22 cellular contexts compared by ENCODE assay signal in genomic region chr4:182649698-182650477, GRCh38.
DNase-seq lines count a peak whose midpoint lies in the region; ATAC-seq, FAIRE-seq and TF ChIP-seq lines count a peak whose summit lies in the region.
"Had no signal": no experiment of that assay in that cellular context is flagged by ENCODE, and none has a peak within 500 bp of the region (broad histone marks: within the 10 kb centered on the region; RNA-seq: fewer than 3 reads in every experiment).

No MANE protein-coding gene starts in this region.

- 14% methylated on average over 8 of the region's 8 CpGs for WGBS in GM12878 (ENCODE audit: insufficient coverage, insufficient replicate concordance, low lambda C conversion rate, missing lambda C conversion rate)

- no peaks in the 10 kb centered on the region; the same call in 2 of the 3 replicates for H3K4me1 Mint-ChIP-seq in GM23338
- H3K4me1 Mint-ChIP-seq: CD14-positive monocyte had no signal

- H3K36me3 Mint-ChIP-seq in GM23338 (ENCODE audit: low read depth): peaks cover 13% of the 10 kb centered on the region
- H3K36me3 Mint-ChIP-seq: CD14-positive monocyte had no signal

- in situ Hi-C loops in GM12878 (cut with MboI): no loop called here
- in situ Hi-C loops in ACHN (cut with HindIII; ENCODE audit: low pct_ligation_motif_present, low pct_unique_long_range_greater_than_20kb, low sequenced_read_pairs): no loop called here

- POLR2A ChIA-PET in GM12878 (lab: Charles Lee): no interaction called here

- DNase-seq in GM23338 (ENCODE audit: low spot score) (peak; percentile 17), LHCN-M2 (ENCODE audit: low read depth) (peak; percentile 3), GM12878 (ENCODE audit: low read depth, low spot score) (no peak), osteoblast (ENCODE audit: insufficient read length, low spot score, missing footprints) (peak; percentile 25), C1 segment of cervical spinal cord (lab: John Stamatoyannopoulos, UW) (no peak), T-helper 2 cell (no peak), ACHN (no peak), A172 (ENCODE audit: low spot score) (no peak)
- DNase-seq: AML-193, DMS79 treated with DMSO at 0.1 percent for 48 hours, GM23248, NCI-H187, NCI-H2107, NCI-H2227 treated with DMSO at 0.1 percent for 48 hours, NCI-H510A treated with DMSO at 0.1 percent for 48 hours, NCI-H82, PC-3, RPMI8226, SHP77 treated with DMSO at 0.1 percent for 48 hours, T-helper 1 cell had no signal

- CTCF ChIA-PET in GM12878 (lab: Yijun Ruan, JAX): no interaction called here

- BruUV-seq in GM12878 (replicated peaks; lab: Mats Ljungman, UMichigan): no TSS peak

- H4K20me1 ChIP-seq in GM23338 (replicated peaks; ENCODE audit: insufficient read depth) (no peaks in the 10 kb centered on the region), GM12878 (ENCODE audit: control insufficient read depth, insufficient read depth) (no peaks in the 10 kb centered on the region), osteoblast (ENCODE audit: insufficient read depth, low read length) (no peaks in the 10 kb centered on the region)

- no peaks in the 10 kb centered on the region for H3F3A ChIP-seq in GM23338 (replicated peaks; ENCODE audit: low read depth)

- intact Hi-C loops in GM12878 (cut with micrococcal nuclease; ENCODE audit: unreplicated experiment): no loop called here

- H3K9me3 ChIP-seq in GM12878 (replicated peaks; ENCODE audit: control insufficient read depth, insufficient read depth, low read length): no peaks in the 10 kb centered on the region
- peaks cover 3% of the 10 kb centered on the region for H3K9me3 ChIP-seq in osteoblast (ENCODE audit: low read depth, low read length)

- no peaks in the 10 kb centered on the region for H3K79me2 ChIP-seq in GM23338 (replicated peaks; ENCODE audit: insufficient read depth)
- no peaks in the 10 kb centered on the region for H3K79me2 ChIP-seq in GM12878 (ENCODE audit: control insufficient read depth, insufficient read depth, low read length)
- no peaks in the 10 kb centered on the region for H3K79me2 ChIP-seq in osteoblast (ENCODE audit: insufficient read depth, low read length)

- H3K27ac ChIP-seq in GM23338 (ENCODE audit: low read depth) (no peak overlapping the region), GM12878 (ENCODE audit: control insufficient read depth, insufficient read depth) (no peak overlapping the region), osteoblast (ENCODE audit: low read depth, low read length) (peak overlapping the region; percentile 5)
- H3K27ac ChIP-seq: GM23248 had no signal

- SMC1A ChIA-PET in GM12878 (lab: Charles Lee; ENCODE audit: uncharacterized antibody, unreplicated experiment): no interaction called here

- H3K36me3 ChIP-seq in GM23338 (ENCODE audit: insufficient read depth) (no peaks in the 10 kb centered on the region), GM12878 (ENCODE audit: control insufficient read depth in 2 of 2, insufficient read depth in 2 of 2, low read length in 1 of 2) (no peaks in the 10 kb centered on the region), osteoblast (ENCODE audit: insufficient read depth, low read length) (no peaks in the 10 kb centered on the region)

- ATAC-seq in GM23338 (peak; percentile 36; the same call in 2 of the 3 replicates), GM12878 (no peak)
- ATAC-seq: PC-3, SK-N-SH treated with all-trans-retinoic acid at 6 μM for 48 hours had no signal

- H3K4me3 ChIP-seq in GM23338 (no peak overlapping the region), GM12878 (no peak overlapping the region), osteoblast (ENCODE audit: insufficient read depth, low read length) (no peak overlapping the region)
- H3K4me3 ChIP-seq: GM23248 had no signal

- H3K4me1 ChIP-seq in GM23338 (ENCODE audit: insufficient read depth) (no peaks in the 10 kb centered on the region), GM12878 (ENCODE audit: control insufficient read depth, insufficient read depth, low read length) (no peaks in the 10 kb centered on the region; the same call in 1 of the 2 replicates), osteoblast (ENCODE audit: insufficient read depth, low read length) (peaks cover 3% of the 10 kb centered on the region)

- no peaks in the 10 kb centered on the region for H3K27me3 Mint-ChIP-seq in GM23338 (ENCODE audit: insufficient read depth, low read depth, poor library complexity)

- H3K9me3 Mint-ChIP-seq in GM23338: peaks cover 4% of the 10 kb centered on the region

- H3K27me3 ChIP-seq in GM23338 (ENCODE audit: insufficient read depth) (no peaks in the 10 kb centered on the region), GM12878 (replicated peaks in 1 of 2; ENCODE audit: control insufficient read depth in 2 of 2, insufficient read depth in 2 of 2, low read length in 1 of 2) (no peaks in the 10 kb centered on the region), osteoblast (ENCODE audit: insufficient read depth, low read length) (no peaks in the 10 kb centered on the region)

- TF ChIP-seq EP300 in GM12878 (IDR thresholded peaks at IDR 0.05; ENCODE audit: borderline replicate concordance in 1 of 2, control insufficient read depth in 1 of 2, low read depth in 2 of 2, low read length in 2 of 2): no peak

- no peak for TF ChIP-seq RAD21 in GM12878 (IDR thresholded peaks at IDR 0.05; ENCODE audit: insufficient read depth, low read depth, low read length)

- no peak overlapping the region for H3K9ac ChIP-seq in GM12878 (ENCODE audit: control insufficient read depth, insufficient read depth, low read length)
- H3K9ac ChIP-seq: GM23248 had no signal

- no peak overlapping the region for H2AFZ ChIP-seq in GM23338
- no peak overlapping the region for H2AFZ ChIP-seq in GM12878 (ENCODE audit: control insufficient read depth, low read depth, low read length)
- H2AFZ ChIP-seq in osteoblast (ENCODE audit: low read length): no peak overlapping the region
- H2AFZ ChIP-seq: GM23248 had no signal

- no peak overlapping the region for H3K4me2 ChIP-seq in GM23338
- no peak overlapping the region for H3K4me2 ChIP-seq in GM12878 (ENCODE audit: control insufficient read depth, insufficient read depth)
- H3K4me2 ChIP-seq in osteoblast (ENCODE audit: insufficient read depth, low read length): no peak overlapping the region

- no peak overlapping the region for H3K4me3 Mint-ChIP-seq in GM23338
- H3K4me3 Mint-ChIP-seq: CD14-positive monocyte had no signal

- no peak overlapping the region for H3K27ac Mint-ChIP-seq in GM23338
- H3K27ac Mint-ChIP-seq: CD14-positive monocyte had no signal

- no peak for TF ChIP-seq POLR2A in GM12878 (IDR thresholded peaks at IDR 0.05; ENCODE audit: low read depth, low read length)

- FAIRE-seq in GM12878 (lab: Jason Lieb, UNC): no peak

- peak in 1 of 2 experiments; percentile 52; a peak in 2 of 4 replicates for TF ChIP-seq CTCF in GM23338 (conservative IDR thresholded peaks at IDR 0.05; ENCODE audit: low read depth in 2 of 2)
- no peak for TF ChIP-seq CTCF in GM12878 (IDR thresholded peaks at IDR 0.05 in 2 of 3, conservative IDR thresholded peaks at IDR 0.05 in 1 of 3; ENCODE audit: control insufficient read depth in 2 of 3, extremely low read depth in 1 of 3, insufficient read depth in 1 of 3, low read depth in 3 of 3, low read length in 3 of 3)
- TF ChIP-seq CTCF in osteoblast (IDR thresholded peaks at IDR 0.05; ENCODE audit: extremely low read depth, low read depth, low read length): no peak

- no peaks in the 10 kb centered on the region for H3K9me2 ChIP-seq in GM23338 (ENCODE audit: insufficient read depth)

- RAD21 ChIA-PET in GM12878 (lab: Charles Lee; ENCODE audit: unreplicated experiment): no interaction called here

TF ChIP-seq in GM23338, 12 proteins besides CTCF, POLR2A, EP300 and RAD21 (continues in another document):
- TF ChIP-seq ZNF331 (CRISPR knock-in tag; IDR thresholded peaks at IDR 0.05; ENCODE audit: low read depth) (no peak), ZNF114 (CRISPR knock-in tag; IDR thresholded peaks at IDR 0.05) (no peak), EZH2phosphoT487 (IDR thresholded peaks at IDR 0.05; ENCODE audit: unreplicated experiment) (no peak), EZH2 (IDR thresholded peaks at IDR 0.05; ENCODE audit: low read depth, unreplicated experiment) (no peak), CREB1 (CRISPR knock-in tag; IDR thresholded peaks at IDR 0.05; ENCODE audit: low read depth) (no peak), POLR2AphosphoS5 (IDR thresholded peaks at IDR 0.05; ENCODE audit: low read depth) (no peak)

TF ChIP-seq in GM12878, 131 proteins besides CTCF, POLR2A, EP300 and RAD21:
- TF ChIP-seq BACH1 (IDR thresholded peaks at IDR 0.05; ENCODE audit: borderline replicate concordance) (no peak), SPI1 (IDR thresholded peaks at IDR 0.05; ENCODE audit: borderline replicate concordance, insufficient read depth, low read depth, low read length) (peak; percentile 50; the same call in 1 of the 2 replicates), E2F8 (IDR thresholded peaks at IDR 0.05; ENCODE audit: low read depth, partially characterized antibody) (no peak), IRF4 (IDR thresholded peaks at IDR 0.05; ENCODE audit: low read depth, low read length) (no peak), SUZ12 (IDR thresholded peaks at IDR 0.05; ENCODE audit: unreplicated experiment) (no peak), POLR2AphosphoS5 (IDR thresholded peaks at IDR 0.05; ENCODE audit: low read length) (no peak), TCF12 (IDR thresholded peaks at IDR 0.05; ENCODE audit: low read depth, low read length) (no peak)

Comparison
In these comparisons a context has a peak if more than half of its experiments do, and no peak if none do; other contexts are left out.
1. DNase-seq: peak in GM23338 (single experiment), LHCN-M2 (single experiment) and osteoblast (single experiment); none in GM12878 (single experiment), C1 segment of cervical spinal cord (0 of 14), T-helper 2 cell (0 of 5), ACHN (single experiment) and A172 (single experiment).